ENCODE assay signal across 18 cellular contexts in genomic region chr5:31192442-31192841, GRCh38. TPM values are rescaled to one million over a fixed set of nuclear protein-coding genes. Genes with fewer than 3 reads are reported as not detected.
DNase-seq lines count a peak whose midpoint lies in the region; TF ChIP-seq lines count a peak whose summit lies in the region.
"Had no signal": no experiment of that assay in that cellular context is flagged by ENCODE, and none has a peak within 500 bp of the region (broad histone marks: within the 10 kb centered on the region; RNA-seq: fewer than 3 reads in every experiment).

No MANE protein-coding gene starts in this region.

- H4K20me1 ChIP-seq in osteoblast (ENCODE audit: insufficient read depth, low read length), result no peaks in the 10 kb centered on the region

- no peak for TF ChIP-seq CTCF in BE2C (IDR thresholded peaks at IDR 0.05; ENCODE audit: low read depth, low read length)
- no peak for TF ChIP-seq CTCF in osteoblast (IDR thresholded peaks at IDR 0.05; ENCODE audit: extremely low read depth, low read depth, low read length)

- H3K4me3 ChIP-seq in BE2C (ENCODE audit: low read depth, low read length) (no peak overlapping the region), osteoblast (ENCODE audit: insufficient read depth, low read length) (no peak overlapping the region)

- H3K9me3 ChIP-seq in BE2C, result no peaks in the 10 kb centered on the region
- no peaks in the 10 kb centered on the region for H3K9me3 ChIP-seq in osteoblast (ENCODE audit: low read depth, low read length)
- H3K9me3 ChIP-seq: A549 had no signal

- H3K4me2 ChIP-seq in osteoblast (ENCODE audit: insufficient read depth, low read length), result no peak overlapping the region
- H3K4me2 ChIP-seq: A549 had no signal

- no peak overlapping the region for H3K27ac ChIP-seq in osteoblast (ENCODE audit: low read depth, low read length)
- H3K27ac ChIP-seq: A549 had no signal

- H2AFZ ChIP-seq in osteoblast (ENCODE audit: low read length), result no peak overlapping the region

- H3K27me3 ChIP-seq in BE2C (peaks cover 14% of the 10 kb centered on the region), osteoblast (ENCODE audit: insufficient read depth, low read length) (peaks cover 29% of the 10 kb centered on the region)

- H3K36me3 ChIP-seq in BE2C, result no peaks in the 10 kb centered on the region
- no peaks in the 10 kb centered on the region for H3K36me3 ChIP-seq in osteoblast (ENCODE audit: insufficient read depth, low read length)

- no peaks in the 10 kb centered on the region for H3K79me2 ChIP-seq in osteoblast (ENCODE audit: insufficient read depth, low read length)

- peak; percentile 28 for DNase-seq in BE2C
- DNase-seq in NCI-H82 treated with DMSO at 0.1 percent for 48 hours (lab: John Stamatoyannopoulos, UW; ENCODE audit: unreplicated experiment), result peak; percentile 73
- DNase-seq in fibroblast of peridontal ligament (ENCODE audit: extremely low read depth), result peak; percentile 17
- DNase-seq in osteoblast (ENCODE audit: insufficient read length, low spot score, missing footprints), result peak; percentile 51
- no peak for DNase-seq in DMS79 treated with DMSO at 0.1 percent for 48 hours (lab: John Stamatoyannopoulos, UW)
- DNase-seq in DMS53 (lab: John Stamatoyannopoulos, UW), result no peak
- no peak for DNase-seq in GF-D8 (lab: John Stamatoyannopoulos, UW)
- no peak for DNase-seq in NCI-H187 treated with DMSO at 0.1 percent for 48 hours (lab: John Stamatoyannopoulos, UW)
- DNase-seq: COR-L47; EL; KBM-7; NCI-H1417 treated with DMSO at 0.1 percent for 48 hours; NCI-H510A treated with DMSO at 0.1 percent for 48 hours; NK-92 treated with Interleukin-12 subunit alpha and Interleukin-12 subunit beta, amount 100 ng/mL, for 24 hours; RPMI8226; SIG-M5 had no signal

- peaks cover 8% of the 10 kb centered on the region for H3K4me1 ChIP-seq in BE2C
- peaks cover 2% of the 10 kb centered on the region for H3K4me1 ChIP-seq in osteoblast (ENCODE audit: insufficient read depth, low read length)

RNA-seq across cellular contexts. Expression of gene CDH6, which starts 1.0 kb away (rescaled TPM):
- polyA plus RNA-seq in BE2C (2012; ENCODE audit: insufficient read depth, insufficient read length, low read depth), result not detected
- 9.4 and 16.3 TPM in 2 replicates for total RNA-seq in osteoblast
- polyA plus RNA-seq: CD14-positive monocyte had no signal

Comparison
In these comparisons a context has a peak if more than half of its experiments do, and no peak if none do; other contexts are left out.
1. DNase-seq: peak in BE2C (single experiment), NCI-H82 treated with DMSO at 0.1 percent for 48 hours (single experiment), fibroblast of peridontal ligament (single experiment) and osteoblast (single experiment); none in DMS79 treated with DMSO at 0.1 percent for 48 hours (single experiment), DMS53 (single experiment), GF-D8 (single experiment) and NCI-H187 treated with DMSO at 0.1 percent for 48 hours (single experiment).